ENCODE assay signal across 17 cellular contexts in the genomic region with DNA sequence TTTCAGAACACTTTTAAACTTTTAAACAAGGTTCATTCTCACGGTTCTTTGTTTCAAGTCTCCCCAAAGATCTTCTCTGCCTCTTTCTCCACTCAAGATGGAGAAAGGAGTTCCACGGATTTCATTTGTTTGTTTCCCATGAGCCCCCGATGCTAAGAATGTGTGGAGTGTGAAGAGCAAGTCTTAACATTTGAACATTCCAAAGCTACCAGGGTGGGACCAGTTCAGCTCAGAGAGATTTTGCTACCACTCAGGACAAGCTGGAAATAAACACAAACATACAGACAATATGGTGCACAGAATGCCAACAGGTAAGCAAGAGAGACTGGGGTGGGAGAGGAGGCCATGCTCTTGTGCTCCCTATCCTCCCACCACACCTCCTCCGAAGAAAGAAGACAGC.
"Had no signal": no experiment of that assay in that cellular context is flagged by ENCODE, and none has a peak within 500 bp of the region (broad histone marks: within the 10 kb centered on the region; RNA-seq: fewer than 3 reads in every experiment).

No MANE protein-coding gene starts in this region.

- H3K9ac ChIP-seq: parathyroid adenoma had no signal

- H3K4me3 ChIP-seq: heart left ventricle, psoas muscle, sigmoid colon, suprapubic skin, thyroid gland had no signal

- ATAC-seq: heart left ventricle had no signal

- H3K27ac ChIP-seq: heart left ventricle, parathyroid adenoma, psoas muscle, sigmoid colon, suprapubic skin, thyroid gland had no signal

- H2AFZ ChIP-seq: parathyroid adenoma had no signal

- H3K27me3 ChIP-seq: heart left ventricle, sigmoid colon, suprapubic skin, thyroid gland had no signal

- H3K36me3 ChIP-seq: sigmoid colon, suprapubic skin, thyroid gland had no signal

- DNase-seq: cerebellar nuclear complex; effector CD4-positive, alpha-beta T cell; foreskin melanocyte; heart left ventricle; hippocampal formation; kidney glomerular epithelial cell; midbrain; naive B cell; psoas muscle; sigmoid colon; small intestine; stimulated activated CD4-positive, alpha-beta T cell treated with anti-CD3 and anti-CD28 coated beads, Interleukin-12 subunit alpha, Interleukin-12 subunit beta, amount 100 ng/mL, for 4 hours; stimulated activated CD4-positive, alpha-beta T cell treated with anti-CD3 and anti-CD28 coated beads, Interleukin-2, amount 100 ng/mL, for 48 hours; stimulated activated naive CD4-positive, alpha-beta T cell treated with Interleukin-2 at 50 U/mL for 16 hours; thyroid gland had no signal

- H3K9me3 ChIP-seq: heart left ventricle, psoas muscle, sigmoid colon, suprapubic skin, thyroid gland had no signal
